Comparison of ENCODE assay signal across 18 cellular contexts in the genomic region with DNA sequence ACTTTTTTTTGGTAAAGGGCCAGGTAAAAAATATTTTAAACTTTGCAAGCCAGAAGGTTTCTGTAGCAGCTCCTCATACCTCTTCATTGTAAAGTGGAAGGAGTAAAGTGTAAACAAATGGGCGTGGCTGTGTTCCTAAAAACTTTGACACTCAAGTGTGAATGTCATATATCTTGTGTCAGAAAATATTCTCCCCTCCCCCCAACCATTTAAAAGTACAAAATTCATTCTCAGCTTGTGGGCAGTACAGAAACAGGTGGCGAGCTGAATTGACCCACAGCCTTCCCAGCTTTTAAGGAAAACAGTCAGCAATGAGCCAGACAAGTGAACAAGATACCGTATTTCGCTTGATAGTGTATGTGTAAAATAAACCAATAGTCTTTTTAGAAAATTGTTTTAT. TPM values are rescaled to one million over a fixed set of nuclear protein-coding genes. Genes with fewer than 3 reads are reported as not detected.
DNase-seq lines count a peak whose midpoint lies in the region; ATAC-seq, FAIRE-seq and TF ChIP-seq lines count a peak whose summit lies in the region.
"Had no signal": no experiment of that assay in that cellular context is flagged by ENCODE, and none has a peak within 500 bp of the region (broad histone marks: within the 10 kb centered on the region; RNA-seq: fewer than 3 reads in every experiment).

No MANE protein-coding gene starts in this region.

- peak overlapping the region; percentile 33 to 73 for H3K4me3 Mint-ChIP-seq in effector memory CD8-positive, alpha-beta T cell
- H3K4me3 Mint-ChIP-seq: T-helper 1 cell treated with Interleukin-12 subunit alpha and Interleukin-12 subunit beta and Interleukin-4 antibody, amounts not matched to agents 30 μg/mL and 1 μg/mL, for 36 hours had no signal

- no peaks in the 10 kb centered on the region for H3K9me3 Mint-ChIP-seq in effector memory CD8-positive, alpha-beta T cell
- H3K9me3 Mint-ChIP-seq: activated naive CD4-positive, alpha-beta T cell treated with anti-CD3 and anti-CD28 coated beads, Interleukin-2, amount 50 U/mL, for 72 hours; T-helper 1 cell treated with Interleukin-12 subunit alpha and Interleukin-12 subunit beta and Interleukin-4 antibody, amounts not matched to agents 30 μg/mL and 1 μg/mL, for 36 hours had no signal

- H3K27ac Mint-ChIP-seq in effector memory CD8-positive, alpha-beta T cell: peak overlapping the region; percentile 93 to 96
- H3K27ac Mint-ChIP-seq: T-helper 1 cell treated with Interleukin-12 subunit alpha and Interleukin-12 subunit beta and Interleukin-4 antibody, amounts not matched to agents 30 μg/mL and 1 μg/mL, for 36 hours had no signal

- H4K20me1 ChIP-seq in GM23248 (ENCODE audit: insufficient read depth): peaks cover 3% of the 10 kb centered on the region; the same call in 1 of the 2 replicates

- H3K27me3 ChIP-seq in GM23248 (replicated peaks; ENCODE audit: insufficient read depth): no peaks in the 10 kb centered on the region
- H3K27me3 ChIP-seq in parathyroid adenoma (ENCODE audit: control insufficient read depth, insufficient read depth, low read length): no peaks in the 10 kb centered on the region

- H3K27ac ChIP-seq in GM23248 (no peak overlapping the region), parathyroid adenoma (no peak overlapping the region)

- H3K4me2 ChIP-seq in GM23248 (ENCODE audit: unreplicated experiment) (peak overlapping the region; percentile 26), parathyroid adenoma (ENCODE audit: low read length) (peak overlapping the region; percentile 61)

- no peak for FAIRE-seq in H54 (lab: Jason Lieb, UNC)

- TF ChIP-seq CTCF in parathyroid adenoma (IDR thresholded peaks at IDR 0.05) (no peak), omental fat pad (IDR thresholded peaks at IDR 0.05) (no peak)

- H3K9ac ChIP-seq in GM23248 (no peak overlapping the region), parathyroid adenoma (no peak overlapping the region)

- H2AFZ ChIP-seq in GM23248: no peak overlapping the region
- H2AFZ ChIP-seq in parathyroid adenoma: no peak overlapping the region

- H3K9me3 ChIP-seq in GM23248 (ENCODE audit: low read depth) (no peaks in the 10 kb centered on the region), parathyroid adenoma (ENCODE audit: control insufficient read depth, low read length) (no peaks in the 10 kb centered on the region)

- H3K27me3 Mint-ChIP-seq in effector memory CD8-positive, alpha-beta T cell: no peaks in the 10 kb centered on the region

- no peak for TF ChIP-seq POLR2A in H54 (IDR thresholded peaks at IDR 0.05; ENCODE audit: low read depth, low read length)

- ATAC-seq in effector memory CD8-positive, alpha-beta T cell (replicated peaks): no peak
- ATAC-seq in HG02884 (IDR thresholded peaks at IDR 0.05; ENCODE audit: unreplicated experiment) (no peak), omental fat pad (ENCODE audit: low FRiP score) (no peak)
- ATAC-seq: activated CD4-positive, CD25-positive, alpha-beta regulatory T cell treated with anti-CD3 and anti-CD28 coated beads, Interleukin-2, amount 50 U/mL, for 24 hours; activated naive CD4-positive, alpha-beta T cell treated with anti-CD3 and anti-CD28 coated beads, Interleukin-2, amount 50 U/mL, for 72 hours; sciatic nerve had no signal

- H3F3A ChIP-seq in GM23248 (ENCODE audit: insufficient read depth): 0 out of 2 replicates have a peak, but pooled peaks cover 19% of the 10 kb centered on the region

- in situ Hi-C loops in GM23248 (cut with MboI): no loop called here

- H3K4me3 ChIP-seq in GM23248 (no peak overlapping the region), parathyroid adenoma (ENCODE audit: low read depth, low read length) (peak overlapping the region; percentile 66)

- no peaks in the 10 kb centered on the region for H3K9me2 ChIP-seq in GM23248 (ENCODE audit: insufficient read depth)

- no peak for DNase-seq in GM23248
- peak; percentile 4 for DNase-seq in NCI-H69 (lab: John Stamatoyannopoulos, UW)
- no peak for DNase-seq in effector memory CD8-positive, alpha-beta T cell
- DNase-seq in SKM-1 (lab: John Stamatoyannopoulos, UW; ENCODE audit: unreplicated experiment): no peak
- no peak for DNase-seq in H54 (ENCODE audit: insufficient read length, low spot score)
- no peak for DNase-seq in omental fat pad (ENCODE audit: low spot score)
- DNase-seq: C1 segment of cervical spinal cord; EL; GOT3; hypothalamus; RPMI8226; stimulated activated CD4-positive, alpha-beta T cell treated with anti-CD3 and anti-CD28 coated beads, Interleukin-2, amount 100 ng/mL, for 48 hours had no signal

- H3K4me1 ChIP-seq in GM23248 (ENCODE audit: insufficient read depth) (peaks cover 30% of the 10 kb centered on the region), parathyroid adenoma (peaks cover 33% of the 10 kb centered on the region)

- peaks cover 30 to 51% of the 10 kb centered on the region in 2 donors for H3K4me1 Mint-ChIP-seq in effector memory CD8-positive, alpha-beta T cell (ENCODE audit: low read depth in 2 of 2)

- WGBS in GM23248 (ENCODE audit: low coverage in 1 of 2, low lambda C conversion rate in 2 of 2, missing lambda C conversion rate in 2 of 2), 2 experiments: 79 to 83% methylated on average over 4 of the region's 4 CpGs

- H3K36me3 ChIP-seq in GM23248 (ENCODE audit: low read depth) (peaks cover 14% of the 10 kb centered on the region; the same call in 1 of the 2 replicates), parathyroid adenoma (ENCODE audit: control insufficient read depth, insufficient read depth, low read length) (no peaks in the 10 kb centered on the region)

- H3K36me3 Mint-ChIP-seq in effector memory CD8-positive, alpha-beta T cell (ENCODE audit: insufficient read depth): peaks cover 97% of the 10 kb centered on the region

- H3K79me2 ChIP-seq in GM23248 (ENCODE audit: insufficient read depth): peaks cover 82% of the 10 kb centered on the region
- H3K79me2 ChIP-seq in parathyroid adenoma: peaks cover 32% of the 10 kb centered on the region

RNA-seq across cellular contexts. Expression of gene YPEL5, which starts 4.0 kb away (rescaled TPM):
- total RNA-seq in GM23248 (2014; rRNA removed; shearing (Covaris generic)): 93.6 and 101 TPM in 2 replicates
- polyA plus RNA-seq in GM23248 (2016; fragmentation: Nextera tagmentation; extraction: Ambion mirVana): 128 and 129 TPM in 2 replicates
- 100 to 1,000 TPM in 1 of 4 donors, 10 to 100 TPM in 3; 69.1 to 254 (median 80.1) TPM for total RNA-seq in omental fat pad
